ENCODE assay signal across 11 cellular contexts in the genomic region with DNA sequence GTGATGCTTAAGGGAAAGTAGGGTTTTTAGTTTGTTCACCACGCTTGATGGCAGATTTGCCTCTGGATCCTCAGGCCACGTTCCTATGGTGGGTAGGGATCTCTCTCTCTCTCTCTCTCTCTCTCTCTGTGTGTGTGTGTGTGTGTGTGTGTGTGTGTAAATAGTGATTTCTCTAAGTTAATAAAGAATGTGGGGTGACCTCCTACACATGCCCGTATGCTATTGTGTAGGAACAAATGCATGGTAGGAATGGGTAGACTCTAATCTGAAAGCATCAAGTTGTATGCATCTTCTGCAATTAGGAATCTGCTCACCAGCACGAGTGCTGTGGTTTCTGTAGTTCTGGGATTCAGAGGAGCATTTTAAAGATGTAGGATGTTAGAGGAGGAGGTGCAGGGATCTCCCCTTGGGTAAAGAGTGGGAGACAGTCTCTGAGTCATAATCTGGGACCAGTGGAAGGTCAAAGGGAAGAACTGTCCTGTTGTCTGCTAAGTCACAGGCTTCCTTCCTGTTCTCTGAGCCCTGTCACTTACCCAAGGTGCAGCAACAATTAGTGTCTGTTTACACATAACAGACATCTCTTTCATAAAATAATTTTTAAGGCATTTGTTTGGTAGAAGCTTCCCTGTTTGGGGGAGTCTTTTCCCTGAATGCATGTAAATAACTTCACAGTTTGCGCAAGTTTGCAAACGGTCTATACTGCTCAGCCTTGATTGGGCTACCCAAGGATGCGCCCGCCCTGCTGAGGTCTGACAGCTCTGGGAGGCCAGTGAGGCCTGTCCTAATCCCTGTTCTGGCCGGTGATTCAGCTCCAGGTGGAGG.
DNase-seq lines count a peak whose midpoint lies in the region; ATAC-seq and TF ChIP-seq lines count a peak whose summit lies in the region.
"Had no signal": no experiment of that assay in that cellular context is flagged by ENCODE, and none has a peak within 500 bp of the region (broad histone marks: within the 10 kb centered on the region; RNA-seq: fewer than 3 reads in every experiment).

No MANE protein-coding gene starts in this region.

- peak overlapping the region; percentile 67 for H3K27ac Mint-ChIP-seq in GM23338
- H3K27ac Mint-ChIP-seq: activated CD4-positive, alpha-beta T cell treated with anti-CD3 and anti-CD28 coated beads, Interleukin-2, amount 10 ng/mL, durations not matched to agents 7 days and 5 days; activated naive CD8-positive, alpha-beta T cell treated with anti-CD3 and anti-CD28 coated beads, Interleukin-2, amount 10 ng/mL, durations not matched to agents 7 days and 5 days; effector memory CD8-positive, alpha-beta T cell had no signal

- DNase-seq in GM23338 (ENCODE audit: low spot score) = no peak
- DNase-seq in PC-3 = no peak
- peak; percentile 41 for DNase-seq in glomerular visceral epithelial cell (ENCODE audit: extremely low spot score)
- no peak for DNase-seq in prostate gland (ENCODE audit: low spot score)
- no peak for DNase-seq in posterior cingulate gyrus
- DNase-seq in NCI-H69 (lab: John Stamatoyannopoulos, UW) = no peak
- DNase-seq: activated CD4-positive, alpha-beta T cell treated with anti-CD3 and anti-CD28 coated beads, Interleukin-2, amount 10 ng/mL, durations not matched to agents 7 days and 5 days; activated naive CD8-positive, alpha-beta T cell treated with anti-CD3 and anti-CD28 coated beads, Interleukin-2, amount 10 ng/mL, durations not matched to agents 7 days and 5 days; effector memory CD8-positive, alpha-beta T cell; immature natural killer cell had no signal

- no peaks in the 10 kb centered on the region for H3K9me3 Mint-ChIP-seq in GM23338
- H3K9me3 Mint-ChIP-seq: activated CD4-positive, alpha-beta T cell treated with anti-CD3 and anti-CD28 coated beads, Interleukin-2, amount 10 ng/mL, durations not matched to agents 7 days and 5 days; activated naive CD8-positive, alpha-beta T cell treated with anti-CD3 and anti-CD28 coated beads, Interleukin-2, amount 10 ng/mL, durations not matched to agents 7 days and 5 days; effector memory CD8-positive, alpha-beta T cell had no signal

- no peaks in the 10 kb centered on the region for H3K36me3 ChIP-seq in GM23338 (ENCODE audit: insufficient read depth)
- H3K36me3 ChIP-seq in PC-3 (ENCODE audit: low read depth, low read length) = no peaks in the 10 kb centered on the region
- no peaks in the 10 kb centered on the region for H3K36me3 ChIP-seq in prostate gland

- 71% methylated on average over 9 of the region's 9 CpGs for WGBS in prostate gland

- H3K9me2 ChIP-seq in GM23338 (ENCODE audit: insufficient read depth) (no peaks in the 10 kb centered on the region), PC-3 (replicated peaks; ENCODE audit: low read length) (no peaks in the 10 kb centered on the region)

- H3K9ac ChIP-seq in PC-3 (ENCODE audit: low read length) = no peak overlapping the region

- H3K4me1 Mint-ChIP-seq in GM23338 = peaks cover 88% of the 10 kb centered on the region

- ATAC-seq in GM23338 = peak; percentile 67
- ATAC-seq in PC-3 = peak; percentile 79
- no peak for ATAC-seq in HG03175 (IDR thresholded peaks at IDR 0.05; ENCODE audit: unreplicated experiment)
- ATAC-seq: effector memory CD8-positive, alpha-beta T cell had no signal

- BruUV-seq in PC-3 (replicated peaks; lab: Mats Ljungman, UMichigan) = no TSS peak

- CTCF ChIA-PET in PC-3 (lab: Charles Lee) = no interaction called here

- H3K27ac ChIP-seq in GM23338 (ENCODE audit: low read depth) (no peak overlapping the region), PC-3 (ENCODE audit: low read length) (0 out of 2 replicates have a peak overlapping the region, but pooled peaks have one; percentile 1), prostate gland (peak overlapping the region; percentile 83 to 87)

- TF ChIP-seq POLR2A in prostate gland (IDR thresholded peaks at IDR 0.05) = no peak

- TF ChIP-seq CTCF in GM23338 (conservative IDR thresholded peaks at IDR 0.05; ENCODE audit: low read depth in 2 of 2) (no peak), PC-3 (conservative IDR thresholded peaks at IDR 0.05; ENCODE audit: low read depth, low read length) (no peak), prostate gland (IDR thresholded peaks at IDR 0.05) (no peak)

- H2AFZ ChIP-seq in GM23338 (no peak overlapping the region), PC-3 (ENCODE audit: low read length) (no peak overlapping the region)

- peaks cover 11% of the 10 kb centered on the region for H3K27me3 Mint-ChIP-seq in GM23338 (ENCODE audit: insufficient read depth, low read depth, poor library complexity)
- H3K27me3 Mint-ChIP-seq: activated CD4-positive, alpha-beta T cell treated with anti-CD3 and anti-CD28 coated beads, Interleukin-2, amount 10 ng/mL, durations not matched to agents 7 days and 5 days; activated naive CD8-positive, alpha-beta T cell treated with anti-CD3 and anti-CD28 coated beads, Interleukin-2, amount 10 ng/mL, durations not matched to agents 7 days and 5 days had no signal

- no peaks in the 10 kb centered on the region for H3K36me3 Mint-ChIP-seq in GM23338 (ENCODE audit: low read depth)
- H3K36me3 Mint-ChIP-seq: activated naive CD8-positive, alpha-beta T cell treated with anti-CD3 and anti-CD28 coated beads, Interleukin-2, amount 10 ng/mL, durations not matched to agents 7 days and 5 days; immature natural killer cell had no signal

- H4K20me1 ChIP-seq in GM23338 (replicated peaks; ENCODE audit: insufficient read depth) (peaks cover 32% of the 10 kb centered on the region), PC-3 (ENCODE audit: low read length) (no peaks in the 10 kb centered on the region)

- H3K4me3 ChIP-seq in GM23338 = no peak overlapping the region
- H3K4me3 ChIP-seq in PC-3 (ENCODE audit: low read length) = no peak overlapping the region
- H3K4me3 ChIP-seq in prostate gland = no peak overlapping the region

- intact Hi-C loops in PC-3 (cut with micrococcal nuclease) = no loop called here
- intact Hi-C loops in prostate gland (cut with DNase I) = loop anchor here (10.0 kb wide), 1 partner anchor 263 kb away; no protein-coding TSS in a partner anchor
- intact Hi-C loops in posterior cingulate gyrus (cut with DNase I) = no loop called here

- H3K9me3 ChIP-seq in PC-3 (ENCODE audit: low read length) (no peaks in the 10 kb centered on the region), prostate gland (no peaks in the 10 kb centered on the region)

- H3K79me2 ChIP-seq in GM23338 (replicated peaks; ENCODE audit: insufficient read depth) = peaks cover 97% of the 10 kb centered on the region
- no peaks in the 10 kb centered on the region for H3K79me2 ChIP-seq in PC-3 (ENCODE audit: low read length)

- H3K4me2 ChIP-seq in GM23338 = 0 out of 2 replicates have a peak overlapping the region, but pooled peaks have one; percentile 35
- 0 out of 2 replicates have a peak overlapping the region, but pooled peaks have one; percentile 27 for H3K4me2 ChIP-seq in PC-3 (ENCODE audit: low read length)

- H3K27me3 ChIP-seq in GM23338 (ENCODE audit: insufficient read depth) (no peaks in the 10 kb centered on the region), PC-3 (ENCODE audit: low read length) (no peaks in the 10 kb centered on the region), prostate gland (replicated peaks; ENCODE audit: insufficient read depth) (no peaks in the 10 kb centered on the region)

- H3K4me3 Mint-ChIP-seq in GM23338 = no peak overlapping the region; the same call in 2 of the 3 replicates
- H3K4me3 Mint-ChIP-seq: activated CD4-positive, alpha-beta T cell treated with anti-CD3 and anti-CD28 coated beads, Interleukin-2, amount 10 ng/mL, durations not matched to agents 7 days and 5 days; activated naive CD8-positive, alpha-beta T cell treated with anti-CD3 and anti-CD28 coated beads, Interleukin-2, amount 10 ng/mL, durations not matched to agents 7 days and 5 days; effector memory CD8-positive, alpha-beta T cell; immature natural killer cell had no signal

- H3K4me1 ChIP-seq in GM23338 (ENCODE audit: insufficient read depth) (peaks cover 98% of the 10 kb centered on the region), PC-3 (ENCODE audit: insufficient read depth, low read length) (peaks cover 10% of the 10 kb centered on the region; the same call in 1 of the 2 replicates), prostate gland (replicated peaks) (peaks cover 32% of the 10 kb centered on the region)

- H3F3A ChIP-seq in GM23338 (replicated peaks; ENCODE audit: low read depth) (no peaks in the 10 kb centered on the region), PC-3 (ENCODE audit: low read length, unreplicated experiment) (no peaks in the 10 kb centered on the region)

- POLR2A ChIA-PET in PC-3 (lab: Charles Lee; ENCODE audit: unreplicated experiment) = no interaction called here

TF ChIP-seq in GM23338, 12 proteins besides CTCF, POLR2A, EP300 and RAD21 (continues in another document):
- TF ChIP-seq NANOG (IDR thresholded peaks at IDR 0.05; ENCODE audit: borderline replicate concordance) = no peak
- TF ChIP-seq, protein P1, sequence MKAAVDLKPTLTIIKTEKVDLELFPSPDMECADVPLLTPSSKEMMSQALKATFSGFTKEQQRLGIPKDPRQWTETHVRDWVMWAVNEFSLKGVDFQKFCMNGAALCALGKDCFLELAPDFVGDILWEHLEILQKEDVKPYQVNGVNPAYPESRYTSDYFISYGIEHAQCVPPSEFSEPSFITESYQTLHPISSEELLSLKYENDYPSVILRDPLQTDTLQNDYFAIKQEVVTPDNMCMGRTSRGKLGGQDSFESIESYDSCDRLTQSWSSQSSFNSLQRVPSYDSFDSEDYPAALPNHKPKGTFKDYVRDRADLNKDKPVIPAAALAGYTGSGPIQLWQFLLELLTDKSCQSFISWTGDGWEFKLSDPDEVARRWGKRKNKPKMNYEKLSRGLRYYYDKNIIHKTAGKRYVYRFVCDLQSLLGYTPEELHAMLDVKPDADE (IDR thresholded peaks at IDR 0.05) = no peak
- TF ChIP-seq EZH2 (IDR thresholded peaks at IDR 0.05; ENCODE audit: low read depth, unreplicated experiment) = no peak
- TF ChIP-seq EZH2phosphoT487 (IDR thresholded peaks at IDR 0.05; ENCODE audit: unreplicated experiment) = no peak
- TF ChIP-seq POLR2AphosphoS5 (IDR thresholded peaks at IDR 0.05; ENCODE audit: low read depth) = no peak
- no peak for TF ChIP-seq STAT1 (IDR thresholded peaks at IDR 0.05; ENCODE audit: unreplicated experiment)
- TF ChIP-seq ZNF114 (CRISPR knock-in tag; IDR thresholded peaks at IDR 0.05) = no peak
